ENCODE assay signal across 33 cellular contexts in the genomic region with DNA sequence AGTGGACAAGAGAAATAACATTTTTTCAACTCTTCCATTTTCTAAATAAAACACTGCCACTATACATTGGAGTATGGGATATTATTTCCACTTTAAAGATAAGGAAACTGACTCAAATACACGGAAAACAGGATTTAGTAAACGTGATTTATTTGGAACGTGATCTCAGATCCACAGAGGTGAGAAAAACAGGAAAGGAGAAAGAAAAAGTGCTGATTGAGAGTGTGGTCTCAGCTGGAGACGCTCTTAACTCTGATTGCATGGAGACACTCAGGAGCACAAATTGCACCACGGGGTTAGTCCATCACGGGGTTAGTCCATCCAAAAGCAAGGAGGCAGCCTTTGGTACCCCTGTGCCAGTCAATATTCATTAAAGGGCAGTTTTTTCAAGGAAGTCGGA.
"Had no signal": no experiment of that assay in that cellular context is flagged by ENCODE, and none has a peak within 500 bp of the region (broad histone marks: within the 10 kb centered on the region; RNA-seq: fewer than 3 reads in every experiment).

No MANE protein-coding gene starts in this region.

- H3K27me3 Mint-ChIP-seq: activated B cell treated with CpG ODN at 0.5 μM for 24 hours; activated CD8-positive, alpha-beta T cell treated with anti-CD3 and anti-CD28 coated beads for 36 hours; activated naive CD8-positive, alpha-beta T cell treated with anti-CD3 and anti-CD28 coated beads for 36 hours; activated T-helper 17 cell treated with anti-CD3 and anti-CD28 coated beads, Interleukin-2, amount 50 U/mL, for 72 hours had no signal

- H3K27ac ChIP-seq: brain microvascular endothelial cell, PC-9, VCaP had no signal

- H2AFZ ChIP-seq: PC-9 had no signal

- DNase-seq: activated B cell treated with CpG ODN at 0.5 μM for 24 hours; activated CD4-positive, alpha-beta T cell treated with anti-CD3 and anti-CD28 coated beads for 48 hours; activated CD4-positive, CD25-positive, alpha-beta regulatory T cell treated with anti-CD3 and anti-CD28 coated beads, Interleukin-2, amount 50 U/mL, for 72 hours; activated CD8-positive, alpha-beta T cell treated with anti-CD3 and anti-CD28 coated beads for 36 hours; activated effector memory CD4-positive, alpha-beta T cell treated with anti-CD3 and anti-CD28 coated beads, Interleukin-2, amount 50 U/mL, for 16 hours; activated naive CD4-positive, alpha-beta T cell; activated naive CD4-positive, alpha-beta T cell treated with anti-CD3 and anti-CD28 coated beads, Interleukin-2, amount 50 U/mL, for 16 hours; activated naive CD8-positive, alpha-beta T cell treated with anti-CD3 and anti-CD28 coated beads for 36 hours; activated T-cell treated with anti-CD3 and anti-CD28 coated beads, Interleukin-2, amount 50 U/mL, for 1 hour; activated T-cell treated with anti-CD3 and anti-CD28 coated beads, Interleukin-2, amount 50 U/mL, for 72 hours; amniotic stem cell; aorta; brain microvascular endothelial cell; central memory CD4-positive, alpha-beta T cell; Kasumi-1; KG1; MG63; NCI-H1048; NCI-H1105 treated with DMSO at 0.1 percent for 48 hours; NCI-H1436 treated with DMSO at 0.1 percent for 48 hours; NCI-H1694 treated with DMSO at 0.1 percent for 48 hours; NCI-H2029; NCI-H446 treated with DMSO at 0.1 percent for 48 hours; NCI-H524 treated with DMSO at 0.1 percent for 48 hours; NCI-H748 treated with DMSO at 0.1 percent for 48 hours; PC-9; Right ventricle myocardium superior; SW 1271; T-helper 1 cell; T-helper 2 cell; T-helper 9 cell had no signal

- H3K27me3 ChIP-seq: brain microvascular endothelial cell, MG63 had no signal

- H3K36me3 ChIP-seq: brain microvascular endothelial cell, MG63 had no signal

- H3K36me3 Mint-ChIP-seq: activated naive CD8-positive, alpha-beta T cell treated with anti-CD3 and anti-CD28 coated beads for 36 hours had no signal

- ATAC-seq: activated CD8-positive, alpha-beta T cell treated with anti-CD3 and anti-CD28 coated beads for 36 hours; activated T-cell treated with anti-CD3 and anti-CD28 coated beads, Interleukin-2, amount 50 U/mL, for 72 hours; activated T-helper 17 cell treated with anti-CD3 and anti-CD28 coated beads, Interleukin-2, amount 50 U/mL, for 72 hours had no signal

- H3K4me3 ChIP-seq: MG63, PC-9 had no signal

- H3K4me1 Mint-ChIP-seq: activated B cell treated with CpG ODN at 0.5 μM for 24 hours; activated naive CD8-positive, alpha-beta T cell treated with anti-CD3 and anti-CD28 coated beads for 36 hours; activated T-helper 17 cell treated with anti-CD3 and anti-CD28 coated beads, Interleukin-2, amount 50 U/mL, for 72 hours had no signal

- H3K27ac Mint-ChIP-seq: activated B cell treated with CpG ODN at 0.5 μM for 24 hours; activated CD8-positive, alpha-beta T cell treated with anti-CD3 and anti-CD28 coated beads for 36 hours; activated naive CD8-positive, alpha-beta T cell treated with anti-CD3 and anti-CD28 coated beads for 36 hours; activated T-cell treated with anti-CD3 and anti-CD28 coated beads, Interleukin-2, amount 50 U/mL, for 72 hours; activated T-helper 17 cell treated with anti-CD3 and anti-CD28 coated beads, Interleukin-2, amount 50 U/mL, for 72 hours had no signal

- H3K4me2 ChIP-seq: PC-9 had no signal

- H3K4me3 Mint-ChIP-seq: activated B cell treated with CpG ODN at 0.5 μM for 24 hours; activated CD8-positive, alpha-beta T cell treated with anti-CD3 and anti-CD28 coated beads for 36 hours; activated naive CD8-positive, alpha-beta T cell treated with anti-CD3 and anti-CD28 coated beads for 36 hours; activated T-cell treated with anti-CD3 and anti-CD28 coated beads, Interleukin-2, amount 50 U/mL, for 72 hours; activated T-helper 17 cell treated with anti-CD3 and anti-CD28 coated beads, Interleukin-2, amount 50 U/mL, for 72 hours had no signal
